ENCODE assay signal across 10 cellular contexts in genomic region chr4:6663596-6664393, GRCh38. TPM values are rescaled to one million over a fixed set of nuclear protein-coding genes. Genes with fewer than 3 reads are reported as not detected.
A peak's percentile ranks its signal among the peaks of the same experiment; 100 is the strongest.
DNase-seq lines count a peak whose midpoint lies in the region; ATAC-seq and TF ChIP-seq lines count a peak whose summit lies in the region.
"Had no signal": no experiment of that assay in that cellular context is flagged by ENCODE, and none has a peak within 500 bp of the region (broad histone marks: within the 10 kb centered on the region; RNA-seq: fewer than 3 reads in every experiment).

No MANE protein-coding gene starts in this region.

- no peak overlapping the region for H3K27ac Mint-ChIP-seq in CD4-positive, alpha-beta T cell
- H3K27ac Mint-ChIP-seq: brain had no signal

- POLR2A ChIA-PET in CD4-positive, alpha-beta T cell (lab: Charles Lee) = interaction anchor here (1.0 to 4.4 kb wide), 9 partner anchors 11 to 58 kb away, joined by 3 to 42 read pairs (median 5); partner anchors contain the start of genes MRFAP1 and MRFAP1L1
- POLR2A ChIA-PET in Panc1 (lab: Charles Lee) = no interaction called here

- no peak for ATAC-seq in CD4-positive, alpha-beta T cell (ENCODE audit: poor library complexity)
- ATAC-seq in Panc1 (peak; percentile 23; the same call in 1 of the 2 replicates), left cardiac atrium (peak; percentile 22 to 45), HG03045 (IDR thresholded peaks at IDR 0.05; ENCODE audit: unreplicated experiment) (no peak), GM21381 (IDR thresholded peaks at IDR 0.05; ENCODE audit: unreplicated experiment) (no peak)

- BruUV-seq in Panc1 (replicated peaks; lab: Mats Ljungman, UMichigan) = no TSS peak

- H3K4me3 Mint-ChIP-seq in CD4-positive, alpha-beta T cell = peak overlapping the region; percentile 30

- no peaks in the 10 kb centered on the region for H3K36me3 ChIP-seq in Panc1 (ENCODE audit: control insufficient read depth, insufficient read depth, low read length)
- H3K36me3 ChIP-seq: MG63 had no signal

- no peak overlapping the region for H3K27ac ChIP-seq in CD4-positive, alpha-beta T cell (ENCODE audit: low read depth, low read length)
- H3K27ac ChIP-seq in Panc1 (ENCODE audit: low read length) = no peak overlapping the region

- no peaks in the 10 kb centered on the region for H3K36me3 Mint-ChIP-seq in CD4-positive, alpha-beta T cell (ENCODE audit: low read depth)

- no peaks in the 10 kb centered on the region; the same call in 1 of the 2 replicates for H3K4me1 ChIP-seq in Panc1 (ENCODE audit: control insufficient read depth, insufficient read depth, low read length)

- CTCF ChIA-PET in CD4-positive, alpha-beta T cell (lab: Charles Lee) = interaction anchor here (0.6 to 1.8 kb wide), 14 partner anchors 10 to 210 kb away, joined by 3 to 23 read pairs (median 3); partner anchors contain the start of genes MAN2B2 and MRFAP1
- CTCF ChIA-PET in Panc1 (lab: Charles Lee) = interaction anchor here (0.6 to 0.8 kb wide), 3 partner anchors 9 to 77 kb away, joined by 3 to 7 read pairs (median 3); no protein-coding TSS in a partner anchor

- no peaks in the 10 kb centered on the region for H3K4me1 Mint-ChIP-seq in CD4-positive, alpha-beta T cell (ENCODE audit: low read depth)
- H3K4me1 Mint-ChIP-seq: brain had no signal

- H3K27me3 Mint-ChIP-seq in CD4-positive, alpha-beta T cell = peaks cover 29% of the 10 kb centered on the region

- in situ Hi-C loops in Panc1 (cut with HindIII; ENCODE audit: low pct_unique_long_range_greater_than_20kb, low sequenced_read_pairs) = no loop called here

- no peak overlapping the region for H3K4me3 ChIP-seq in Panc1 (ENCODE audit: low read depth in 2 of 2, low read length in 2 of 2)
- H3K4me3 ChIP-seq in skeletal muscle cell (ENCODE audit: low read depth, low read length) = peak overlapping the region; percentile 18
- H3K4me3 ChIP-seq: MG63 had no signal

- peaks cover 7% of the 10 kb centered on the region for H3K27me3 ChIP-seq in CD4-positive, alpha-beta T cell (ENCODE audit: control insufficient read depth, insufficient read depth, low read length)
- H3K27me3 ChIP-seq in Panc1 (ENCODE audit: control insufficient read depth, insufficient read depth, low read length) = no peaks in the 10 kb centered on the region
- H3K27me3 ChIP-seq: MG63 had no signal

- intact Hi-C loops in CD4-positive, alpha-beta T cell (cut with DNase I, micrococcal nuclease) = no loop called here
- intact Hi-C loops in Panc1 (cut with micrococcal nuclease; ENCODE audit: unreplicated experiment) = no loop called here
- intact Hi-C loops in left cardiac atrium (cut with DNase I) = no loop called here

- no peak for DNase-seq in CD4-positive, alpha-beta T cell
- DNase-seq in Panc1 (ENCODE audit: low read depth, low spot score) (no peak), left cardiac atrium (no peak), skeletal muscle cell (ENCODE audit: low read depth) (no peak), NOMO-1 treated with DMSO at 0.1 percent for 48 hours (lab: John Stamatoyannopoulos, UW; ENCODE audit: unreplicated experiment) (no peak)
- DNase-seq in activated CD4-positive, CD25-positive, alpha-beta regulatory T cell treated with anti-CD3 and anti-CD28 coated beads, Interleukin-2, amount 50 U/mL, for 72 hours = no peak
- DNase-seq: MG63 had no signal

- no peaks in the 10 kb centered on the region for H3K9me3 ChIP-seq in CD4-positive, alpha-beta T cell (ENCODE audit: control insufficient read depth, low read length)
- H3K9me3 ChIP-seq in Panc1 (ENCODE audit: control insufficient read depth, insufficient read depth, low read depth, low read length) = no peaks in the 10 kb centered on the region
- H3K9me3 ChIP-seq: MG63 had no signal

- no peak for TF ChIP-seq CTCF in CD4-positive, alpha-beta T cell (IDR thresholded peaks at IDR 0.05)
- TF ChIP-seq CTCF in Panc1 (IDR thresholded peaks at IDR 0.05) = no peak

- H3K9me3 Mint-ChIP-seq in CD4-positive, alpha-beta T cell = no peaks in the 10 kb centered on the region

RNA-seq across cellular contexts. Expression of gene MRFAP1, which starts 23.3 kb away (rescaled TPM):
- total RNA-seq in CD4-positive, alpha-beta T cell = 100 to 1,000 TPM; 172 to 181 TPM
- total RNA-seq in Panc1 (2021; ENCODE audit: unreplicated experiment) (212 TPM), left cardiac atrium (100 to 1,000 TPM; 234 to 277 TPM)
- polyA plus RNA-seq in Panc1 (2012; ENCODE audit: insufficient read length) = 386 TPM

RNA-seq across cellular contexts. Expression of gene S100P, which starts 29.9 kb away (rescaled TPM):
- total RNA-seq in CD4-positive, alpha-beta T cell = 1 to 10 TPM in 1 of 2 experiments, under 1 TPM in 1; 0.58 to 2.8 TPM
- 2.3 TPM for total RNA-seq in Panc1 (2021; ENCODE audit: unreplicated experiment)
- polyA plus RNA-seq in Panc1 (2012; ENCODE audit: insufficient read length) = 0.88 TPM
- 1 to 10 TPM in 1 of 2 donors, under 1 TPM in 1; 0.38 to 1.9 TPM for total RNA-seq in left cardiac atrium

RNA-seq across cellular contexts. Expression of gene MRFAP1L1, which starts 45.9 kb away (rescaled TPM):
- total RNA-seq in CD4-positive, alpha-beta T cell = 10 to 100 TPM; 26.6 to 27.0 TPM
- total RNA-seq in Panc1 (2021; ENCODE audit: unreplicated experiment) (29.5 TPM), left cardiac atrium (10 to 100 TPM; 45.9 to 52.9 TPM)
- 25.8 TPM for polyA plus RNA-seq in Panc1 (2012; ENCODE audit: insufficient read length)

RNA-seq across cellular contexts. Expression of gene BLOC1S4, which starts 52.2 kb away (rescaled TPM):
- total RNA-seq in CD4-positive, alpha-beta T cell = 10 to 100 TPM; 24.6 to 27.6 TPM
- total RNA-seq in Panc1 (2021; ENCODE audit: unreplicated experiment) = 10.7 TPM
- polyA plus RNA-seq in Panc1 (2012; ENCODE audit: insufficient read length) = 15.2 TPM
- total RNA-seq in left cardiac atrium = 10 to 100 TPM in 1 of 2 donors, 1 to 10 TPM in 1; 7.4 to 10.6 TPM

Comparison
In these comparisons a context has a peak if more than half of its experiments do, and no peak if none do; other contexts are left out.
1. ATAC-seq: peak in Panc1 (single experiment) and left cardiac atrium (2 of 2); none in CD4-positive, alpha-beta T cell (single experiment), HG03045 (single experiment) and GM21381 (single experiment).